Comparison of ENCODE assay signal across 1 cellular context in genomic region chr22:27873476-27873875, GRCh38.
TF ChIP-seq lines count a peak whose summit lies in the region.

No MANE protein-coding gene starts in this region.

TF ChIP-seq in GM12878, 131 proteins besides CTCF, POLR2A, EP300 and RAD21 (continued from another document):
- no peak for TF ChIP-seq CBX3 (IDR thresholded peaks at IDR 0.05; ENCODE audit: borderline replicate concordance, low read depth)
- no peak for TF ChIP-seq HDAC2 (IDR thresholded peaks at IDR 0.05)
- TF ChIP-seq ZBTB11 (CRISPR knock-in tag; IDR thresholded peaks at IDR 0.05) = no peak
- no peak for TF ChIP-seq FOS (IDR thresholded peaks at IDR 0.05; ENCODE audit: borderline replicate concordance, extremely low read depth, insufficient read length)
- no peak for TF ChIP-seq PAX8 (IDR thresholded peaks at IDR 0.05)
